1 cellular context compared by ENCODE assay signal in genomic region chr1:13585996-13586395, GRCh38.
TF ChIP-seq lines count a peak whose summit lies in the region.

No MANE protein-coding gene starts in this region.

TF ChIP-seq in GM23338, 12 proteins besides CTCF, POLR2A, EP300 and RAD21 (continued from another document):
- TF ChIP-seq REST (IDR thresholded peaks at IDR 0.05; ENCODE audit: unreplicated experiment) (no peak), EZH2 (IDR thresholded peaks at IDR 0.05; ENCODE audit: low read depth, unreplicated experiment) (no peak), POLR2AphosphoS5 (IDR thresholded peaks at IDR 0.05; ENCODE audit: low read depth) (no peak), CREB1 (CRISPR knock-in tag; IDR thresholded peaks at IDR 0.05; ENCODE audit: low read depth) (no peak), NANOG (IDR thresholded peaks at IDR 0.05; ENCODE audit: borderline replicate concordance) (no peak), ZNF114 (CRISPR knock-in tag; IDR thresholded peaks at IDR 0.05) (no peak)
- TF ChIP-seq, protein P1, sequence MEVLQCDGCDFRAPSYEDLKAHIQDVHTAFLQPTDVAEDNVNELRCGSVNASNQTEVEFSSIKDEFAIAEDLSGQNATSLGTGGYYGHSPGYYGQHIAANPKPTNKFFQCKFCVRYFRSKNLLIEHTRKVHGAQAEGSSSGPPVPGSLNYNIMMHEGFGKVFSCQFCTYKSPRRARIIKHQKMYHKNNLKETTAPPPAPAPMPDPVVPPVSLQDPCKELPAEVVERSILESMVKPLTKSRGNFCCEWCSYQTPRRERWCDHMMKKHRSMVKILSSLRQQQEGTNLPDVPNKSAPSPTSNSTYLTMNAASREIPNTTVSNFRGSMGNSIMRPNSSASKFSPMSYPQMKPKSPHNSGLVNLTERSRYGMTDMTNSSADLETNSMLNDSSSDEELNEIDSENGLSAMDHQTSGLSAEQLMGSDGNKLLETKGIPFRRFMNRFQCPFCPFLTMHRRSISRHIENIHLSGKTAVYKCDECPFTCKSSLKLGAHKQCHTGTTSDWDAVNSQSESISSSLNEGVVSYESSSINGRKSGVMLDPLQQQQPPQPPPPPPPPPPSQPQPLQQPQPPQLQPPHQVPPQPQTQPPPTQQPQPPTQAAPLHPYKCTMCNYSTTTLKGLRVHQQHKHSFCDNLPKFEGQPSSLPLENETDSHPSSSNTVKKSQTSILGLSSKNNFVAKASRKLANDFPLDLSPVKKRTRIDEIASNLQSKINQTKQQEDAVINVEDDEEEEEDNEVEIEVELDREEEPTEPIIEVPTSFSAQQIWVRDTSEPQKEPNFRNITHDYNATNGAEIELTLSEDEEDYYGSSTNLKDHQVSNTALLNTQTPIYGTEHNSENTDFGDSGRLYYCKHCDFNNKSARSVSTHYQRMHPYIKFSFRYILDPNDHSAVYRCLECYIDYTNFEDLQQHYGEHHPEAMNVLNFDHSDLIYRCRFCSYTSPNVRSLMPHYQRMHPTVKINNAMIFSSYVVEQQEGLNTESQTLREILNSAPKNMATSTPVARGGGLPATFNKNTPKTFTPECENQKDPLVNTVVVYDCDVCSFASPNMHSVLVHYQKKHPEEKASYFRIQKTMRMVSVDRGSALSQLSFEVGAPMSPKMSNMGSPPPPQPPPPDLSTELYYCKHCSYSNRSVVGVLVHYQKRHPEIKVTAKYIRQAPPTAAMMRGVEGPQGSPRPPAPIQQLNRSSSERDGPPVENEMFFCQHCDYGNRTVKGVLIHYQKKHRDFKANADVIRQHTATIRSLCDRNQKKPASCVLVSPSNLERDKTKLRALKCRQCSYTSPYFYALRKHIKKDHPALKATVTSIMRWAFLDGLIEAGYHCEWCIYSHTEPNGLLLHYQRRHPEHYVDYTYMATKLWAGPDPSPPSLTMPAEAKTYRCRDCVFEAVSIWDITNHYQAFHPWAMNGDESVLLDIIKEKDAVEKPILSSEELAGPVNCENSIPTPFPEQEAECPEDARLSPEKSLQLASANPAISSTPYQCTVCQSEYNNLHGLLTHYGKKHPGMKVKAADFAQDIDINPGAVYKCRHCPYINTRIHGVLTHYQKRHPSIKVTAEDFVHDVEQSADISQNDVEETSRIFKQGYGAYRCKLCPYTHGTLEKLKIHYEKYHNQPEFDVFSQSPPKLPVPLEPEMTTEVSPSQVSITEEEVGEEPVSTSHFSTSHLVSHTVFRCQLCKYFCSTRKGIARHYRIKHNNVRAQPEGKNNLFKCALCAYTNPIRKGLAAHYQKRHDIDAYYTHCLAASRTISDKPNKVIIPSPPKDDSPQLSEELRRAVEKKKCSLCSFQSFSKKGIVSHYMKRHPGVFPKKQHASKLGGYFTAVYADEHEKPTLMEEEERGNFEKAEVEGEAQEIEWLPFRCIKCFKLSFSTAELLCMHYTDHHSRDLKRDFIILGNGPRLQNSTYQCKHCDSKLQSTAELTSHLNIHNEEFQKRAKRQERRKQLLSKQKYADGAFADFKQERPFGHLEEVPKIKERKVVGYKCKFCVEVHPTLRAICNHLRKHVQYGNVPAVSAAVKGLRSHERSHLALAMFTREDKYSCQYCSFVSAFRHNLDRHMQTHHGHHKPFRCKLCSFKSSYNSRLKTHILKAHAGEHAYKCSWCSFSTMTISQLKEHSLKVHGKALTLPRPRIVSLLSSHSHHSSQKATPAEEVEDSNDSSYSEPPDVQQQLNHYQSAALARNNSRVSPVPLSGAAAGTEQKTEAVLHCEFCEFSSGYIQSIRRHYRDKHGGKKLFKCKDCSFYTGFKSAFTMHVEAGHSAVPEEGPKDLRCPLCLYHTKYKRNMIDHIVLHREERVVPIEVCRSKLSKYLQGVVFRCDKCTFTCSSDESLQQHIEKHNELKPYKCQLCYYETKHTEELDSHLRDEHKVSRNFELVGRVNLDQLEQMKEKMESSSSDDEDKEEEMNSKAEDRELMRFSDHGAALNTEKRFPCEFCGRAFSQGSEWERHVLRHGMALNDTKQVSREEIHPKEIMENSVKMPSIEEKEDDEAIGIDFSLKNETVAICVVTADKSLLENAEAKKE (CRISPR knock-in tag; IDR thresholded peaks at IDR 0.05) = no peak
